Comparison of ENCODE assay signal across 15 cellular contexts in the genomic region with DNA sequence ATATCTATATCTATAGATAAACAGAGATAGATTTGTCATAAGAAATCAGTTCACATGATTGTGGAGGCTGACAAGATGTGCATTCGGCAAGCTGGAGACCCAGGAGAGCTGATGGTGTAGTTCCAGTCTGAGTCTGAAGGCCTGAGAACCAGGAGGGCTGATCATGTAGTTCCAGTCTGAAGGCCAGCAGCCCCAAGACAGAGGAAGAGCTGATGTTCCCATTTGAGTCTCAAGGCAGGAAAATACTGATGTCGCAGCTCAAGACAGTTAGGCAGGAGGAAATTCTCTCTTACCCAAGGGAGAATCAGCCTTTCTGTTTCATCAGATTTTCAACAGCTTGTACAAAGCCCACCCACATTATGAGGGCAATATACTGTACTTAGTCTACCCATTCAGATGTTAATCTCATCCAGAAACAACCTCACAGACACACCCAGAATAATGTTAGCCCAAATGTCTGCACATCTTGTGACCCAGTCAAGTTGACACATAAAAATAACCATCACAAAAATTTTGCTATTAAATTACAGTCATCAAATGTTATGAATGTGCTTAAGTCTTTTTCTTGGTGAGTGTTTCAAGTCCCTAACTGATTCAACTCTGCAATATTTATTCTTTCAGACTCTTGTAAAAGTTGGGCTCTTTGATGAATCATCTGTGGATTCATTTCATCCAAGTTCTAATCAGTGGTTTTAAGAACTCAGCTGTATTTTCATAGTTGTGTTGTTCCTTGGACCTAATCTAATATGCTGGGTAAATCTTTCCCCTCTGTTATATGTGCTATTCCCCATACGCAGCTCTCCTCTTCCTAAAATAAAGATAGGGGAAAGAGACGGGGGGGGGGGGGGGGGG. TPM values are rescaled to one million over a fixed set of nuclear protein-coding genes. Genes with fewer than 3 reads are reported as not detected.
DNase-seq lines count a peak whose midpoint lies in the region; ATAC-seq and TF ChIP-seq lines count a peak whose summit lies in the region.
"Had no signal": no experiment of that assay in that cellular context is flagged by ENCODE, and none has a peak within 500 bp of the region (broad histone marks: within the 10 kb centered on the region; RNA-seq: fewer than 3 reads in every experiment).

No MANE protein-coding gene starts in this region.

- no peak overlapping the region for H3K4me3 Mint-ChIP-seq in activated CD4-positive, alpha-beta T cell treated with anti-CD3 and anti-CD28 coated beads, Interleukin-2, amount 10 ng/mL, durations not matched to agents 24 days and 14 days
- no peak overlapping the region for H3K4me3 Mint-ChIP-seq in activated CD4-positive, alpha-beta T cell treated with anti-CD3 and anti-CD28 coated beads, Interleukin-2, amount 10 ng/mL, durations not matched to agents 7 days and 5 days
- no peak overlapping the region for H3K4me3 Mint-ChIP-seq in stimulated activated memory B cell treated with anti-CD40 and anti-IgM and Interleukin-4, amounts not matched to agents 10 μg/mL and 1 μg/mL and 100 μg/mL, for 72 hours

- H3K27ac Mint-ChIP-seq in activated CD4-positive, alpha-beta T cell treated with anti-CD3 and anti-CD28 coated beads, Interleukin-2, amount 10 ng/mL, durations not matched to agents 24 days and 14 days = peak overlapping the region; percentile 68
- no peak overlapping the region for H3K27ac Mint-ChIP-seq in activated CD4-positive, alpha-beta T cell treated with anti-CD3 and anti-CD28 coated beads, Interleukin-2, amount 10 ng/mL, durations not matched to agents 7 days and 5 days
- no peak overlapping the region for H3K27ac Mint-ChIP-seq in stimulated activated memory B cell treated with anti-CD40 and anti-IgM and Interleukin-4, amounts not matched to agents 10 μg/mL and 1 μg/mL and 100 μg/mL, for 72 hours

- no peaks in the 10 kb centered on the region for H3K36me3 Mint-ChIP-seq in activated CD4-positive, alpha-beta T cell treated with anti-CD3 and anti-CD28 coated beads, Interleukin-2, amount 10 ng/mL, durations not matched to agents 24 days and 14 days (ENCODE audit: low read depth)
- H3K36me3 Mint-ChIP-seq in activated CD4-positive, alpha-beta T cell treated with anti-CD3 and anti-CD28 coated beads, Interleukin-2, amount 10 ng/mL, durations not matched to agents 7 days and 5 days (ENCODE audit: low read depth) = no peaks in the 10 kb centered on the region
- H3K36me3 Mint-ChIP-seq in stimulated activated memory B cell treated with anti-CD40 and anti-IgM and Interleukin-4, amounts not matched to agents 10 μg/mL and 1 μg/mL and 100 μg/mL, for 72 hours = no peaks in the 10 kb centered on the region

- H3K4me1 Mint-ChIP-seq in activated CD4-positive, alpha-beta T cell treated with anti-CD3 and anti-CD28 coated beads, Interleukin-2, amount 10 ng/mL, durations not matched to agents 24 days and 14 days = peaks cover 22% of the 10 kb centered on the region
- H3K4me1 Mint-ChIP-seq in activated CD4-positive, alpha-beta T cell treated with anti-CD3 and anti-CD28 coated beads, Interleukin-2, amount 10 ng/mL, durations not matched to agents 7 days and 5 days = peaks cover 16% of the 10 kb centered on the region
- H3K4me1 Mint-ChIP-seq in stimulated activated memory B cell treated with anti-CD40 and anti-IgM and Interleukin-4, amounts not matched to agents 10 μg/mL and 1 μg/mL and 100 μg/mL, for 72 hours = peaks cover 8% of the 10 kb centered on the region

- POLR2A ChIA-PET in activated CD4-positive, alpha-beta T cell treated with anti-CD3 and anti-CD28 coated beads, Interleukin-2, amount 10 ng/mL, durations not matched to agents 7 days and 5 days (lab: Charles Lee) = interaction anchor here (0.6 kb wide), 1 partner anchor 1114 kb away, joined by 3 read pairs; no protein-coding TSS in a partner anchor

- no peak overlapping the region for H3K4me3 ChIP-seq in epithelial cell of esophagus (ENCODE audit: low read length)
- H3K4me3 ChIP-seq: K562 had no signal

- peak; percentile 10 for ATAC-seq in stimulated activated memory B cell treated with anti-CD40 and anti-IgM and Interleukin-4, amounts not matched to agents 10 μg/mL and 1 μg/mL and 100 μg/mL, for 72 hours
- ATAC-seq: K562, left lobe of liver had no signal

- TF ChIP-seq CTCF in epithelial cell of esophagus (IDR thresholded peaks at IDR 0.05; ENCODE audit: insufficient read depth, low read depth, low read length, missing control alignments) = no peak

- intact Hi-C loops in activated CD4-positive, alpha-beta T cell treated with anti-CD3 and anti-CD28 coated beads, Interleukin-2, amount 10 ng/mL, durations not matched to agents 24 days and 14 days (cut with micrococcal nuclease) = loop anchor here (2.0 to 5.0 kb wide), 2 partner anchors 20 to 43 kb away; no protein-coding TSS in a partner anchor

- no peaks in the 10 kb centered on the region for H3K9me3 Mint-ChIP-seq in activated CD4-positive, alpha-beta T cell treated with anti-CD3 and anti-CD28 coated beads, Interleukin-2, amount 10 ng/mL, durations not matched to agents 24 days and 14 days
- no peaks in the 10 kb centered on the region for H3K9me3 Mint-ChIP-seq in activated CD4-positive, alpha-beta T cell treated with anti-CD3 and anti-CD28 coated beads, Interleukin-2, amount 10 ng/mL, durations not matched to agents 7 days and 5 days
- H3K9me3 Mint-ChIP-seq in stimulated activated memory B cell treated with anti-CD40 and anti-IgM and Interleukin-4, amounts not matched to agents 10 μg/mL and 1 μg/mL and 100 μg/mL, for 72 hours = no peaks in the 10 kb centered on the region

- no peak for DNase-seq in activated CD4-positive, alpha-beta T cell treated with anti-CD3 and anti-CD28 coated beads, Interleukin-2, amount 10 ng/mL, durations not matched to agents 24 days and 14 days
- DNase-seq in activated CD4-positive, alpha-beta T cell treated with anti-CD3 and anti-CD28 coated beads, Interleukin-2, amount 10 ng/mL, durations not matched to agents 7 days and 5 days = no peak
- DNase-seq in M059J (ENCODE audit: low read depth) = peak; percentile 70
- DNase-seq in epithelial cell of esophagus (ENCODE audit: low read depth) = peak; percentile 9
- DNase-seq in hippocampal formation (lab: John Stamatoyannopoulos, UW) = no peak
- no peak for DNase-seq in cerebellum (ENCODE audit: low spot score)
- no peak for DNase-seq in DMS153 (lab: John Stamatoyannopoulos, UW)
- DNase-seq: activated CD8-positive, alpha-beta memory T cell treated with anti-CD3 and anti-CD28 coated beads, Interleukin-2, amount 50 U/mL, for 4 hours; foreskin melanocyte; GF-D8; NCI-H2081 treated with DMSO at 0.1 percent for 48 hours; occipital lobe had no signal

- peaks cover 6% of the 10 kb centered on the region for H3K27me3 Mint-ChIP-seq in activated CD4-positive, alpha-beta T cell treated with anti-CD3 and anti-CD28 coated beads, Interleukin-2, amount 10 ng/mL, durations not matched to agents 24 days and 14 days
- no peaks in the 10 kb centered on the region for H3K27me3 Mint-ChIP-seq in activated CD4-positive, alpha-beta T cell treated with anti-CD3 and anti-CD28 coated beads, Interleukin-2, amount 10 ng/mL, durations not matched to agents 7 days and 5 days
- H3K27me3 Mint-ChIP-seq in stimulated activated memory B cell treated with anti-CD40 and anti-IgM and Interleukin-4, amounts not matched to agents 10 μg/mL and 1 μg/mL and 100 μg/mL, for 72 hours = peaks cover 14% of the 10 kb centered on the region

- CTCF ChIA-PET in activated CD4-positive, alpha-beta T cell treated with anti-CD3 and anti-CD28 coated beads, Interleukin-2, amount 10 ng/mL, durations not matched to agents 7 days and 5 days (lab: Charles Lee) = interaction anchor here (0.7 kb wide), 1 partner anchor 25 kb away, joined by 3 read pairs; no protein-coding TSS in a partner anchor

RNA-seq across cellular contexts. Expression of gene LRCH1, which starts 22.7 kb away (rescaled TPM):
- 17.6 and 18.3 TPM in 2 replicates for total RNA-seq in activated CD4-positive, alpha-beta T cell treated with anti-CD3 and anti-CD28 coated beads, Interleukin-2, amount 10 ng/mL, durations not matched to agents 24 days and 14 days
- 10 to 100 TPM; 17.4 to 18.2 TPM for total RNA-seq in activated CD4-positive, alpha-beta T cell treated with anti-CD3 and anti-CD28 coated beads, Interleukin-2, amount 10 ng/mL, durations not matched to agents 7 days and 5 days
- 3.0 and 7.4 TPM in 2 replicates for total RNA-seq in M059J (2014; rRNA removed; shearing (Covaris generic))
- 25.3 TPM for total RNA-seq in cerebellum

Comparison
In these comparisons a context has a peak if more than half of its experiments do, and no peak if none do; other contexts are left out.
1. DNase-seq: peak in M059J (single experiment) and epithelial cell of esophagus (single experiment); none in activated CD4-positive, alpha-beta T cell treated with anti-CD3 and anti-CD28 coated beads, Interleukin-2, amount 10 ng/mL, durations not matched to agents 24 days and 14 days (single experiment), activated CD4-positive, alpha-beta T cell treated with anti-CD3 and anti-CD28 coated beads, Interleukin-2, amount 10 ng/mL, durations not matched to agents 7 days and 5 days (single experiment), hippocampal formation (0 of 2), cerebellum (single experiment) and DMS153 (single experiment).